In genomic region chr9:16058131-16058549, GRCh38 we compare ENCODE assay signal across 8 cellular contexts.
DNase-seq lines count a peak whose midpoint lies in the region; ATAC-seq and TF ChIP-seq lines count a peak whose summit lies in the region.
"Had no signal": no experiment of that assay in that cellular context is flagged by ENCODE, and none has a peak within 500 bp of the region (broad histone marks: within the 10 kb centered on the region; RNA-seq: fewer than 3 reads in every experiment).

No MANE protein-coding gene starts in this region.

- no peak for TF ChIP-seq CTCF in osteoblast (IDR thresholded peaks at IDR 0.05; ENCODE audit: extremely low read depth, low read depth, low read length)

- H3K79me2 ChIP-seq in osteoblast (ENCODE audit: insufficient read depth, low read length): no peaks in the 10 kb centered on the region

- no peak overlapping the region for H3K4me3 ChIP-seq in osteoblast (ENCODE audit: insufficient read depth, low read length)

- H3K9me3 ChIP-seq in osteoblast (ENCODE audit: low read depth, low read length): no peaks in the 10 kb centered on the region

- peak overlapping the region; percentile 5 for H3K4me2 ChIP-seq in osteoblast (ENCODE audit: insufficient read depth, low read length)

- ATAC-seq in GM18868 (IDR thresholded peaks at IDR 0.05; ENCODE audit: unreplicated experiment): peak; percentile 43
- ATAC-seq in HG02642 (IDR thresholded peaks at IDR 0.05; ENCODE audit: poor library complexity, unreplicated experiment): no peak

- DNase-seq in HK-2 (ENCODE audit: unreplicated experiment): peak; percentile 14
- peak; percentile 61 for DNase-seq in astrocyte of the hippocampus (ENCODE audit: low read depth, low spot score)
- DNase-seq in osteoblast (ENCODE audit: insufficient read length, low spot score, missing footprints): peak; percentile 91
- no peak for DNase-seq in cerebellar cortex (ENCODE audit: low spot score)
- no peak for DNase-seq in NOMO-1 treated with dmso at 0.1 percent for 144 hours (lab: John Stamatoyannopoulos, UW; ENCODE audit: unreplicated experiment)
- DNase-seq: caudate nucleus had no signal

- H3K27me3 ChIP-seq in osteoblast (ENCODE audit: insufficient read depth, low read length): no peaks in the 10 kb centered on the region

- peak overlapping the region; percentile 38 for H2AFZ ChIP-seq in osteoblast (ENCODE audit: low read length)

- no peaks in the 10 kb centered on the region for H4K20me1 ChIP-seq in osteoblast (ENCODE audit: insufficient read depth, low read length)

- peak overlapping the region; percentile 64 for H3K27ac ChIP-seq in osteoblast (ENCODE audit: low read depth, low read length)

- H3K36me3 ChIP-seq in osteoblast (ENCODE audit: insufficient read depth, low read length): no peaks in the 10 kb centered on the region

- H3K4me1 ChIP-seq in osteoblast (ENCODE audit: insufficient read depth, low read length): peaks cover 23% of the 10 kb centered on the region

Comparison
In these comparisons a context has a peak if more than half of its experiments do, and no peak if none do; other contexts are left out.
1. DNase-seq: peak in HK-2 (single experiment), astrocyte of the hippocampus (single experiment) and osteoblast (single experiment); none in cerebellar cortex (single experiment) and NOMO-1 treated with dmso at 0.1 percent for 144 hours (single experiment).